Comparison of ENCODE assay signal across 23 cellular contexts in the genomic region with DNA sequence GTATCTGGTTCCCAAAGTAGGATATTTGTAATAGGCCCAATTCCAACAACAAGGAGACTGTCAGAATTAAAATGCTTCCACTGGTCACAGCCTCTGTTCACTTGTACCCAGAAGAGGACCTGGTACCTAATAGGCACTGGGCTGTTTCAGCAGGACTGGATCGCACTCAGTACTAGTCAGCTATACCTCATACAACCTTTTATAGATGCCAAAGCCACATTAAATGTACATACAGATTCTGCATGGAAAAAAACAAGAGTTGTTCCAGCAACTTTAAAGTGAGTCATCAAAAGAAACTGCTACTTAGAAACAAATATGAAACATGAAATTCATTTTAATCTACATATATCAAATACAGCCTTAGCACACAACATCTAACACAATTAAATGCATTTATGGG.
"Had no signal": no experiment of that assay in that cellular context is flagged by ENCODE, and none has a peak within 500 bp of the region (broad histone marks: within the 10 kb centered on the region; RNA-seq: fewer than 3 reads in every experiment).

No MANE protein-coding gene starts in this region.

- H3K4me3 Mint-ChIP-seq: activated naive CD4-positive, alpha-beta T cell treated with anti-CD3 and anti-CD28 coated beads, Interleukin-2, amount 50 U/mL, for 24 hours; central memory CD8-positive, alpha-beta T cell; neural crest cell; stimulated activated memory B cell treated with anti-CD40 and anti-IgM and Interleukin-4, amounts not matched to agents 10 μg/mL and 1 μg/mL and 100 μg/mL, for 72 hours; T-cell had no signal

- H3K36me3 ChIP-seq: brain microvascular endothelial cell, ovary, transverse colon, vagina had no signal

- DNase-seq: activated CD4-positive, alpha-beta T cell treated with anti-CD3 and anti-CD28 coated beads, Interleukin-2, amount 50 U/mL, for 4 hours; activated CD4-positive, CD25-positive, alpha-beta regulatory T cell treated with anti-CD3 and anti-CD28 coated beads, Interleukin-2, amount 50 U/mL, for 72 hours; activated effector memory CD4-positive, alpha-beta T cell treated with Interleukin-2 at 50 U/mL for 16 hours; anterior cingulate cortex; brain microvascular endothelial cell; effector CD8-positive, alpha-beta T cell; heart left ventricle; left cardiac atrium; lower lobe of right lung; midbrain; ovary; stimulated activated CD4-positive, alpha-beta T cell treated with anti-CD3 and anti-CD28 coated beads, Interleukin-12 subunit alpha, Interleukin-12 subunit beta, amount 100 ng/mL, for 4 hours; stimulated activated CD4-positive, alpha-beta T cell treated with anti-CD3 and anti-CD28 coated beads, Interleukin-2, amount 100 ng/mL, for 48 hours; substantia nigra; T-cell; T-helper 9 cell; transverse colon had no signal

- H3K4me1 ChIP-seq: lower lobe of right lung, vagina had no signal

- H3K4me3 ChIP-seq: coronary artery, heart left ventricle, lower lobe of right lung, ovary, transverse colon, vagina had no signal

- H3K27me3 ChIP-seq: brain microvascular endothelial cell, heart left ventricle, ovary, transverse colon, vagina had no signal

- H3K27me3 Mint-ChIP-seq: activated naive CD4-positive, alpha-beta T cell treated with anti-CD3 and anti-CD28 coated beads, Interleukin-2, amount 50 U/mL, for 24 hours; central memory CD8-positive, alpha-beta T cell; stimulated activated memory B cell treated with anti-CD40 and anti-IgM and Interleukin-4, amounts not matched to agents 10 μg/mL and 1 μg/mL and 100 μg/mL, for 72 hours; T-cell had no signal

- H3K27ac ChIP-seq: brain microvascular endothelial cell, coronary artery, heart left ventricle, lower lobe of right lung, ovary, vagina had no signal

- H3K9me3 ChIP-seq: heart left ventricle, lower lobe of right lung, ovary, transverse colon, vagina had no signal

- H3K4me1 Mint-ChIP-seq: central memory CD8-positive, alpha-beta T cell; T-cell had no signal

- H3K9me3 Mint-ChIP-seq: activated naive CD4-positive, alpha-beta T cell treated with anti-CD3 and anti-CD28 coated beads, Interleukin-2, amount 50 U/mL, for 24 hours; central memory CD8-positive, alpha-beta T cell; neural crest cell; stimulated activated memory B cell treated with anti-CD40 and anti-IgM and Interleukin-4, amounts not matched to agents 10 μg/mL and 1 μg/mL and 100 μg/mL, for 72 hours; T-cell had no signal

- ATAC-seq: heart left ventricle; left cardiac atrium; lower lobe of right lung; stimulated activated memory B cell treated with anti-CD40 and anti-IgM and Interleukin-4, amounts not matched to agents 10 μg/mL and 1 μg/mL and 100 μg/mL, for 72 hours; T-cell had no signal

- H3K27ac Mint-ChIP-seq: activated naive CD4-positive, alpha-beta T cell treated with anti-CD3 and anti-CD28 coated beads, Interleukin-2, amount 50 U/mL, for 24 hours; stimulated activated memory B cell treated with anti-CD40 and anti-IgM and Interleukin-4, amounts not matched to agents 10 μg/mL and 1 μg/mL and 100 μg/mL, for 72 hours; T-cell had no signal
